ENCODE assay signal across 30 cellular contexts in the genomic region with DNA sequence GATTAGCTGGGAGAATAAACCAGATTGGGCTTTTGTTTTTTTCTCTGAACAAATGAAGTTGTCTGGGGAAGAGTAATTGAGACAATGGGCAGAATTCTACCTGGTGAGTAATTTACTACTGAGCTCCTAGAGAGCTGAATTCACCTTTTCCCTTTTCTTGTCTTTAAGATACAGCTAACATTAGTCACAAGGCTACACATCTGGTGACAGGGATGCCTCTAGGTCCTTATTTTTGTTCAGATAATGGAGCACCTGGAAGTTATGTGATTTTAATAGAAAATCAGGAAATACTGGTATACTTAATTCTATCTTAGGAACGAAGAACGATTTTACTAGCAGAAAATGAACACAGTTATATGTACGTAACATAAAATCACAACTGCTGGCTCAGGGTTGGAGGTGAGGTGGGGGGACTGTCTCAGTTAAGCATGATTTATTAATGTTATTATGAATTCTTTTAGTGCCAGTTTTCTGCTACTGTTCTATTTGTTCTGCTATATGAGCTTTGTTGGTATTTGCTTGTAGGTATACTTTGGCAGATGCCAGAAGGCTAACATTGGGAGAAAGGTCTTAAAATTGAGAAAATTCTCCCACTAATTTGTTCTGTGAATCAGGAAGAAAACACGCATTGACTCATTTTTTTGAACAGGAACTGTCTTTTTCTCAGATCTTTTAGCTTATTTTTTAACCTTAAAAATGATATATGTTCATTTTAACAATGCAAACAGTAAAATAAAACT.
DNase-seq lines count a peak whose midpoint lies in the region; ATAC-seq, FAIRE-seq and TF ChIP-seq lines count a peak whose summit lies in the region.
"Had no signal": no experiment of that assay in that cellular context is flagged by ENCODE, and none has a peak within 500 bp of the region (broad histone marks: within the 10 kb centered on the region; RNA-seq: fewer than 3 reads in every experiment).

No MANE protein-coding gene starts in this region.

- H3K9me3 ChIP-seq in PC-3 (ENCODE audit: low read length) (no peaks in the 10 kb centered on the region), mucosa of descending colon (no peaks in the 10 kb centered on the region)
- H3K9me3 ChIP-seq: A549, left ventricle myocardium inferior, sigmoid colon, tibial nerve had no signal

- peak overlapping the region; percentile 20; the same call in 1 of the 2 replicates for H3K4me3 ChIP-seq in PC-3 (ENCODE audit: low read length)
- no peak overlapping the region for H3K4me3 ChIP-seq in epithelial cell of esophagus (ENCODE audit: low read length)
- no peak overlapping the region for H3K4me3 ChIP-seq in mucosa of descending colon
- no peak overlapping the region for H3K4me3 ChIP-seq in foreskin fibroblast (ENCODE audit: low read depth in 1 of 2, low read length in 2 of 2)
- H3K4me3 ChIP-seq: A549, left ventricle myocardium inferior, sigmoid colon, tibial nerve had no signal

- H3F3A ChIP-seq in PC-3 (ENCODE audit: low read length, unreplicated experiment): peaks cover 6% of the 10 kb centered on the region

- POLR2A ChIA-PET in PC-3 (lab: Charles Lee; ENCODE audit: unreplicated experiment): interaction anchor here (0.6 to 0.7 kb wide), 4 partner anchors 61 to 305 kb away, joined by 4 to 7 read pairs (median 5); no protein-coding TSS in a partner anchor

- intact Hi-C loops in PC-3 (cut with micrococcal nuclease): loop anchor here (1.0 to 5.0 kb wide), 7 partner anchors 10 to 306 kb away; no protein-coding TSS in a partner anchor
- intact Hi-C loops in mucosa of descending colon (cut with DNase I, micrococcal nuclease): no loop called here

- H4K20me1 ChIP-seq in PC-3 (ENCODE audit: low read length): no peaks in the 10 kb centered on the region

- TF ChIP-seq CTCF in PC-3 (conservative IDR thresholded peaks at IDR 0.05; ENCODE audit: low read depth, low read length) (no peak), epithelial cell of esophagus (IDR thresholded peaks at IDR 0.05; ENCODE audit: insufficient read depth, low read depth, low read length, missing control alignments) (no peak), mucosa of descending colon (IDR thresholded peaks at IDR 0.05) (no peak), foreskin fibroblast (IDR thresholded peaks at IDR 0.05; ENCODE audit: low read depth, low read length) (no peak)

- H3K27ac ChIP-seq in PC-3 (ENCODE audit: low read length): peak overlapping the region; percentile 58
- H3K27ac ChIP-seq: A549, left ventricle myocardium inferior, sigmoid colon, tibial nerve had no signal

- ATAC-seq in PC-3 (peak; percentile 71), mucosa of descending colon (peak; percentile 10), HG03139 (IDR thresholded peaks at IDR 0.05; ENCODE audit: unreplicated experiment) (no peak)
- ATAC-seq: A549; activated naive CD8-positive, alpha-beta T cell treated with anti-CD3 and anti-CD28 coated beads, Interleukin-2, amount 50 U/mL, for 24 hours; activated T-cell treated with anti-CD3 and anti-CD28 coated beads, Interleukin-2, amount 50 U/mL, for 4 hours had no signal

- peak; percentile 61 for FAIRE-seq in GM18507 (lab: Jason Lieb, UNC)
- FAIRE-seq: astrocyte, D721Med, RCC 7860 had no signal

- no peaks in the 10 kb centered on the region for H3K36me3 ChIP-seq in PC-3 (ENCODE audit: low read depth, low read length)
- H3K36me3 ChIP-seq in mucosa of descending colon (ENCODE audit: low read depth): no peaks in the 10 kb centered on the region
- H3K36me3 ChIP-seq: left ventricle myocardium inferior, sigmoid colon, tibial nerve had no signal

- H3K9ac ChIP-seq in PC-3 (ENCODE audit: low read length): no peak overlapping the region

- DNase-seq in GM18507 (ENCODE audit: extremely low spot score, insufficient read length, low read depth) (no peak), PC-3 (peak; percentile 79), epithelial cell of esophagus (ENCODE audit: low read depth) (peak; percentile 29), mucosa of descending colon (no peak), foreskin fibroblast (no peak), NCI-H748 (lab: John Stamatoyannopoulos, UW; ENCODE audit: unreplicated experiment) (no peak), NCI-H2171 (lab: John Stamatoyannopoulos, UW) (no peak)
- DNase-seq: activated CD4-positive, alpha-beta T cell treated with anti-CD3 and anti-CD28 coated beads for 4 hours; activated naive CD4-positive, alpha-beta T cell; activated naive CD8-positive, alpha-beta T cell treated with anti-CD3 and anti-CD28 coated beads, Interleukin-2, amount 50 U/mL, for 24 hours; activated T-cell treated with anti-CD3 and anti-CD28 coated beads, Interleukin-2, amount 50 U/mL, for 4 hours; CD4-positive, alpha-beta T cell; central memory CD4-positive, alpha-beta T cell; hypothalamus; Kasumi-1; left ventricle myocardium inferior; mesenchymal stem cell; NCI-H1436; NCI-H2081 treated with DMSO at 0.1 percent for 48 hours; NCI-H226; NCI-H748 treated with DMSO at 0.1 percent for 48 hours; SIG-M5; sigmoid colon; stimulated activated CD4-positive, alpha-beta T cell treated with anti-CD3 and anti-CD28 coated beads, Interleukin-4, amount 100 ng/mL, for 24 hours had no signal

- no peaks in the 10 kb centered on the region for H3K9me2 ChIP-seq in PC-3 (replicated peaks; ENCODE audit: low read length)

- H3K27me3 ChIP-seq in PC-3 (ENCODE audit: low read length): no peaks in the 10 kb centered on the region
- H3K27me3 ChIP-seq: sigmoid colon, tibial nerve had no signal

- peaks cover 76% of the 10 kb centered on the region for H3K79me2 ChIP-seq in PC-3 (ENCODE audit: low read length)

- BruUV-seq in PC-3 (replicated peaks; lab: Mats Ljungman, UMichigan): TSS peak; percentile 6

- no peak overlapping the region for H2AFZ ChIP-seq in PC-3 (ENCODE audit: low read length)

- peaks cover 58% of the 10 kb centered on the region for H3K4me1 ChIP-seq in PC-3 (ENCODE audit: insufficient read depth, low read length)
- H3K4me1 ChIP-seq in mucosa of descending colon (ENCODE audit: low read depth): no peaks in the 10 kb centered on the region
- H3K4me1 ChIP-seq: left ventricle myocardium inferior had no signal

- H3K4me2 ChIP-seq in PC-3 (ENCODE audit: low read length): peak overlapping the region; percentile 65
- H3K4me2 ChIP-seq: A549 had no signal

- CTCF ChIA-PET in PC-3 (lab: Charles Lee): interaction anchor here (0.6 to 1.4 kb wide), 2 partner anchors 97 to 128 kb away, joined by 3 to 7 read pairs; no protein-coding TSS in a partner anchor

Comparison
In these comparisons a context has a peak if more than half of its experiments do, and no peak if none do; other contexts are left out.
1. DNase-seq: peak in PC-3 (single experiment) and epithelial cell of esophagus (single experiment); none in GM18507 (single experiment), mucosa of descending colon (0 of 3), foreskin fibroblast (0 of 2), NCI-H748 (single experiment) and NCI-H2171 (single experiment).